Comparison of ENCODE assay signal across 14 cellular contexts in genomic region chr9:136133959-136134484, GRCh38. TPM values are rescaled to one million over a fixed set of nuclear protein-coding genes. Genes with fewer than 3 reads are reported as not detected.
DNase-seq lines count a peak whose midpoint lies in the region; ATAC-seq and TF ChIP-seq lines count a peak whose summit lies in the region.
"Had no signal": no experiment of that assay in that cellular context is flagged by ENCODE, and none has a peak within 500 bp of the region (broad histone marks: within the 10 kb centered on the region; RNA-seq: fewer than 3 reads in every experiment).

No MANE protein-coding gene starts in this region.

- H3K27ac ChIP-seq in A673 (ENCODE audit: low read depth, low read length, poor library complexity, severe bottlenecking) = no peak overlapping the region
- no peak overlapping the region for H3K27ac ChIP-seq in muscle layer of duodenum (ENCODE audit: low read length)
- H3K27ac ChIP-seq: epithelial cell of prostate, HL-60, parathyroid adenoma, Peyer's patch had no signal

- POLR2A ChIA-PET in A673 (lab: Charles Lee; ENCODE audit: low non-redundant PET) = no interaction called here

- H3K27ac Mint-ChIP-seq in brain = peak overlapping the region in 1 of 5 experiments; percentile 60
- H3K27ac Mint-ChIP-seq: activated CD8-positive, alpha-beta T cell treated with anti-CD3 and anti-CD28 coated beads for 36 hours had no signal

- peaks cover 23% of the 10 kb centered on the region for H3K4me1 Mint-ChIP-seq in brain

- intact Hi-C loops in A673 (cut with micrococcal nuclease; ENCODE audit: unreplicated experiment) = no loop called here

- peaks cover 16% of the 10 kb centered on the region for H3K27me3 Mint-ChIP-seq in brain

- H3K27me3 ChIP-seq in A673 (replicated peaks; ENCODE audit: insufficient read depth, low read depth, low read length, poor library complexity) (no peaks in the 10 kb centered on the region), muscle layer of duodenum (ENCODE audit: low read depth, low read length) (peaks cover 38% of the 10 kb centered on the region)

- no peaks in the 10 kb centered on the region for H3K36me3 Mint-ChIP-seq in brain

- BruUV-seq in A673 (replicated peaks; lab: Mats Ljungman, UMichigan) = no TSS peak

- no peak for DNase-seq in A673 (ENCODE audit: low spot score)
- peak; percentile 32 for DNase-seq in ELF-1 (ENCODE audit: low read depth, low spot score)
- no peak for DNase-seq in SHP77 (lab: John Stamatoyannopoulos, UW)
- DNase-seq in pons (ENCODE audit: low spot score) = no peak
- DNase-seq in stimulated activated CD4-positive, alpha-beta T cell treated with anti-CD3 and anti-CD28 coated beads, Interleukin-1b, Interleukin-23, amount 100 ng/mL, for 48 hours = no peak
- DNase-seq: activated CD8-positive, alpha-beta T cell treated with anti-CD3 and anti-CD28 coated beads for 36 hours; NCI-H526 treated with DMSO at 0.1 percent for 48 hours; Peyer's patch had no signal

- peaks cover 0 to 2% (median 0%) of the 10 kb centered on the region in 5 experiments for H3K9me3 Mint-ChIP-seq in brain
- H3K9me3 Mint-ChIP-seq: activated CD8-positive, alpha-beta T cell treated with anti-CD3 and anti-CD28 coated beads for 36 hours had no signal

- CTCF ChIA-PET in A673 (lab: Charles Lee) = no interaction called here

- TF ChIP-seq CTCF in A673 (conservative IDR thresholded peaks at IDR 0.05; ENCODE audit: low read depth, low read length) (no peak), brain (conservative IDR thresholded peaks at IDR 0.05) (no peak)

- H3K4me3 Mint-ChIP-seq in brain = peak overlapping the region; percentile 75 to 84 (median 80)

- H3K4me1 ChIP-seq in A673 (ENCODE audit: insufficient read depth, low read length, poor library complexity, severe bottlenecking) = peaks cover 9% of the 10 kb centered on the region
- peaks cover 0 to 21% of the 10 kb centered on the region in 2 donors for H3K4me1 ChIP-seq in muscle layer of duodenum (ENCODE audit: control insufficient read depth in 1 of 2, insufficient read depth in 2 of 2, low read length in 2 of 2)
- H3K4me1 ChIP-seq: parathyroid adenoma had no signal

- no peaks in the 10 kb centered on the region for H3K9me3 ChIP-seq in A673 (ENCODE audit: low read depth, low read length, poor library complexity, severe bottlenecking)
- no peaks in the 10 kb centered on the region for H3K9me3 ChIP-seq in muscle layer of duodenum (ENCODE audit: control insufficient read depth in 1 of 2, low read length in 2 of 2)
- H3K9me3 ChIP-seq: Peyer's patch had no signal

- H3K4me3 ChIP-seq in A673 (ENCODE audit: low read depth, low read length, poor library complexity, severe bottlenecking) (peak overlapping the region; percentile 57), muscle layer of duodenum (ENCODE audit: low read depth in 1 of 2, low read length in 2 of 2) (peak overlapping the region; percentile 11 to 68)

- no peak for ATAC-seq in HG03139 (IDR thresholded peaks at IDR 0.05; ENCODE audit: unreplicated experiment)

- H3K36me3 ChIP-seq in A673 (ENCODE audit: insufficient read depth, low read length, poor library complexity, severe bottlenecking) (no peaks in the 10 kb centered on the region), muscle layer of duodenum (ENCODE audit: control insufficient read depth in 1 of 2, insufficient read depth in 2 of 2, low read length in 2 of 2) (no peaks in the 10 kb centered on the region)
- H3K36me3 ChIP-seq: Peyer's patch had no signal

RNA-seq across cellular contexts. Expression of gene TMEM250, which starts 15.3 kb away (rescaled TPM):
- total RNA-seq in A673 (2021) = 44.7 and 48.4 TPM in 2 replicates
- 36.6 TPM for polyA plus RNA-seq in brain (ENCODE audit: insufficient read depth, low read depth, low replicate concordance)

RNA-seq across cellular contexts. Expression of gene NACC2, which starts 38.9 kb away (rescaled TPM):
- 19.5 and 22.7 TPM in 2 replicates for total RNA-seq in A673 (2021)
- 20.6 TPM for polyA plus RNA-seq in brain (ENCODE audit: insufficient read depth, low read depth, low replicate concordance)
